Comparison of ENCODE assay signal across 9 cellular contexts in genomic region chr10:69802424-69803161, GRCh38. TPM values are rescaled to one million over a fixed set of nuclear protein-coding genes. Genes with fewer than 3 reads are reported as not detected.
DNase-seq lines count a peak whose midpoint lies in the region; ATAC-seq and TF ChIP-seq lines count a peak whose summit lies in the region.
"Had no signal": no experiment of that assay in that cellular context is flagged by ENCODE, and none has a peak within 500 bp of the region (broad histone marks: within the 10 kb centered on the region; RNA-seq: fewer than 3 reads in every experiment).

No MANE protein-coding gene starts in this region.

- TF ChIP-seq CTCF in VCaP (conservative IDR thresholded peaks at IDR 0.05) (peak; percentile 30), left ventricle myocardium inferior (IDR thresholded peaks at IDR 0.05; ENCODE audit: borderline replicate concordance) (peak; percentile 24), retinal pigment epithelial cell (conservative IDR thresholded peaks at IDR 0.05; ENCODE audit: low read depth, low read length) (peak; percentile 14)

- DNase-seq in ELR (ENCODE audit: low read depth) (peak; percentile 68), left ventricle myocardium inferior (peak; percentile 55), retinal pigment epithelial cell (ENCODE audit: low read depth) (no peak), superior temporal gyrus (ENCODE audit: extremely low spot score) (no peak)
- no peak for DNase-seq in activated T-helper 2 cell treated with anti-CD3 and anti-CD28 coated beads, Interferon-gamma antibody, Interleukin-2, Interleukin-4, amounts not matched to agents 10 μg/mL and 5 μg/mL and 100 μg/mL, durations not matched to agents 14 hours and 24 hours and 36 hours (ENCODE audit: low spot score)

- H3K9me3 ChIP-seq in left ventricle myocardium inferior (replicated peaks), result no peaks in the 10 kb centered on the region

- peaks cover 7% of the 10 kb centered on the region for H3K4me1 Mint-ChIP-seq in activated T-helper 2 cell treated with anti-CD3 and anti-CD28 coated beads, Interferon-gamma antibody, Interleukin-2, Interleukin-4, amounts not matched to agents 10 μg/mL and 5 μg/mL and 100 μg/mL, durations not matched to agents 14 hours and 24 hours and 36 hours (ENCODE audit: low read depth)

- H3K4me3 ChIP-seq in left ventricle myocardium inferior (peak overlapping the region; percentile 73), retinal pigment epithelial cell (ENCODE audit: low read length) (peak overlapping the region; percentile 47)

- H3K36me3 ChIP-seq in left ventricle myocardium inferior, result no peaks in the 10 kb centered on the region

- H3K9me3 Mint-ChIP-seq in activated T-helper 2 cell treated with anti-CD3 and anti-CD28 coated beads, Interferon-gamma antibody, Interleukin-2, Interleukin-4, amounts not matched to agents 10 μg/mL and 5 μg/mL and 100 μg/mL, durations not matched to agents 14 hours and 24 hours and 36 hours, result no peaks in the 10 kb centered on the region
- H3K9me3 Mint-ChIP-seq: activated naive CD4-positive, alpha-beta T cell treated with anti-CD3 and anti-CD28 coated beads, Interleukin-2, amount 50 U/mL, for 72 hours had no signal

- peaks cover 23% of the 10 kb centered on the region for H3K4me1 ChIP-seq in left ventricle myocardium inferior

- peaks cover 35% of the 10 kb centered on the region for H3K27me3 ChIP-seq in left ventricle myocardium inferior (ENCODE audit: low read depth)

- H3K4me3 Mint-ChIP-seq in activated T-helper 2 cell treated with anti-CD3 and anti-CD28 coated beads, Interferon-gamma antibody, Interleukin-2, Interleukin-4, amounts not matched to agents 10 μg/mL and 5 μg/mL and 100 μg/mL, durations not matched to agents 14 hours and 24 hours and 36 hours (ENCODE audit: low read depth), result no peak overlapping the region

- ATAC-seq in GM18517 (IDR thresholded peaks at IDR 0.05; ENCODE audit: unreplicated experiment) (no peak), HG03457 (IDR thresholded peaks at IDR 0.05; ENCODE audit: unreplicated experiment) (no peak)

- H3K27me3 Mint-ChIP-seq in activated T-helper 2 cell treated with anti-CD3 and anti-CD28 coated beads, Interferon-gamma antibody, Interleukin-2, Interleukin-4, amounts not matched to agents 10 μg/mL and 5 μg/mL and 100 μg/mL, durations not matched to agents 14 hours and 24 hours and 36 hours (ENCODE audit: low read depth), result peaks cover 56% of the 10 kb centered on the region

- no peak overlapping the region for H3K27ac Mint-ChIP-seq in activated T-helper 2 cell treated with anti-CD3 and anti-CD28 coated beads, Interferon-gamma antibody, Interleukin-2, Interleukin-4, amounts not matched to agents 10 μg/mL and 5 μg/mL and 100 μg/mL, durations not matched to agents 14 hours and 24 hours and 36 hours
- H3K27ac Mint-ChIP-seq: activated naive CD4-positive, alpha-beta T cell treated with anti-CD3 and anti-CD28 coated beads, Interleukin-2, amount 50 U/mL, for 72 hours had no signal

- H3K27ac ChIP-seq in VCaP (no peak overlapping the region), left ventricle myocardium inferior (replicated peaks) (peak overlapping the region; percentile 59)

- intact Hi-C loops in left ventricle myocardium inferior (cut with micrococcal nuclease), result no loop called here
- intact Hi-C loops in activated T-helper 2 cell treated with anti-CD3 and anti-CD28 coated beads, Interferon-gamma antibody, Interleukin-2, Interleukin-4, amounts not matched to agents 10 μg/mL and 5 μg/mL and 100 μg/mL, durations not matched to agents 14 hours and 24 hours and 36 hours (cut with micrococcal nuclease), result no loop called here

- no peaks in the 10 kb centered on the region for H3K36me3 Mint-ChIP-seq in activated T-helper 2 cell treated with anti-CD3 and anti-CD28 coated beads, Interferon-gamma antibody, Interleukin-2, Interleukin-4, amounts not matched to agents 10 μg/mL and 5 μg/mL and 100 μg/mL, durations not matched to agents 14 hours and 24 hours and 36 hours (ENCODE audit: low read depth)
- H3K36me3 Mint-ChIP-seq: activated naive CD4-positive, alpha-beta T cell treated with anti-CD3 and anti-CD28 coated beads, Interleukin-2, amount 50 U/mL, for 72 hours had no signal

RNA-seq across cellular contexts. Expression of gene COL13A1, which starts 0.9 kb away (rescaled TPM):
- 2.5 TPM for total RNA-seq in left ventricle myocardium inferior
- total RNA-seq in activated T-helper 2 cell treated with anti-CD3 and anti-CD28 coated beads, Interferon-gamma antibody, Interleukin-2, Interleukin-4, amounts not matched to agents 10 μg/mL and 5 μg/mL and 100 μg/mL, durations not matched to agents 14 hours and 24 hours and 36 hours, result not detected in 2 replicates
- total RNA-seq: activated naive CD4-positive, alpha-beta T cell treated with anti-CD3 and anti-CD28 coated beads, Interleukin-2, amount 50 U/mL, for 72 hours had no signal

Comparison
In these comparisons a context has a peak if more than half of its experiments do, and no peak if none do; other contexts are left out.
1. DNase-seq: peak in ELR (single experiment) and left ventricle myocardium inferior (single experiment); none in retinal pigment epithelial cell (single experiment), superior temporal gyrus (single experiment) and activated T-helper 2 cell treated with anti-CD3 and anti-CD28 coated beads, Interferon-gamma antibody, Interleukin-2, Interleukin-4, amounts not matched to agents 10 μg/mL and 5 μg/mL and 100 μg/mL, durations not matched to agents 14 hours and 24 hours and 36 hours (single experiment).
2. Peak in every context shown above with its lines, with median percentiles within 50 percentile points of each other: CTCF ChIP-seq.